Comparison of ENCODE assay signal across 17 cellular contexts in genomic region chrY:12700087-12700486, GRCh38. TPM values are rescaled to one million over a fixed set of nuclear protein-coding genes. Genes with fewer than 3 reads are reported as not detected.
DNase-seq lines count a peak whose midpoint lies in the region; FAIRE-seq and TF ChIP-seq lines count a peak whose summit lies in the region.
"Had no signal": no experiment of that assay in that cellular context is flagged by ENCODE, and none has a peak within 500 bp of the region (broad histone marks: within the 10 kb centered on the region; RNA-seq: fewer than 3 reads in every experiment).

No MANE protein-coding gene starts in this region.

- no peak for TF ChIP-seq CTCF in OCI-LY3 (IDR thresholded peaks at IDR 0.05; ENCODE audit: low read depth, low read length)
- TF ChIP-seq CTCF in endothelial cell (IDR thresholded peaks at IDR 0.05; ENCODE audit: unreplicated experiment): no peak

- H3K27ac Mint-ChIP-seq in endothelial cell (ENCODE audit: unreplicated experiment): peak overlapping the region; percentile 67
- H3K27ac Mint-ChIP-seq: CD4-positive, alpha-beta memory T cell; H9 had no signal

- H3K9me3 Mint-ChIP-seq in endothelial cell (ENCODE audit: unreplicated experiment): no peaks in the 10 kb centered on the region
- H3K9me3 Mint-ChIP-seq: H9 had no signal

- H3K4ac ChIP-seq in mesendoderm (ENCODE audit: low read depth, low read length): no peak overlapping the region

- H3K27me3 ChIP-seq in HUES64 (ENCODE audit: insufficient read depth, low read length) (no peaks in the 10 kb centered on the region), OCI-LY3 (ENCODE audit: low read depth, low read length) (no peaks in the 10 kb centered on the region), mesendoderm (ENCODE audit: insufficient read depth, low read length, poor library complexity) (no peaks in the 10 kb centered on the region)

- H3K4me2 ChIP-seq in OCI-LY3 (ENCODE audit: low read length): peak overlapping the region; percentile 64
- no peak overlapping the region for H3K4me2 ChIP-seq in mesendoderm (ENCODE audit: low read length)

- H3K9ac ChIP-seq in HUES64 (ENCODE audit: low read depth, low read length) (no peak overlapping the region), OCI-LY3 (ENCODE audit: low read length) (peak overlapping the region; percentile 23; the same call in 1 of the 2 replicates), mesendoderm (ENCODE audit: low read length) (no peak overlapping the region)

- WGBS in HUES64: 38% methylated on average over 1 of the region's 2 CpGs
- WGBS in mesendoderm (ENCODE audit: extremely low coverage, insufficient coverage, low lambda C conversion rate): no CpG with 5 or more reads among the region's 2 CpGs

- H3K27me3 Mint-ChIP-seq in endothelial cell (ENCODE audit: unreplicated experiment): no peaks in the 10 kb centered on the region
- H3K27me3 Mint-ChIP-seq: CD4-positive, alpha-beta memory T cell had no signal

- no peak overlapping the region for H3K4me3 Mint-ChIP-seq in endothelial cell (ENCODE audit: unreplicated experiment)
- H3K4me3 Mint-ChIP-seq: CD4-positive, alpha-beta memory T cell; H9 had no signal

- H4K5ac ChIP-seq in mesendoderm (ENCODE audit: low read length): no peak overlapping the region

- H3K4me3 ChIP-seq in HUES64 (ENCODE audit: low read length) (no peak overlapping the region), OCI-LY3 (ENCODE audit: low read length) (peak overlapping the region; percentile 30; the same call in 1 of the 2 replicates), mesendoderm (ENCODE audit: low read length) (no peak overlapping the region)

- H3K27ac ChIP-seq in HUES64 (ENCODE audit: low read depth, low read length): peak overlapping the region; percentile 94; the same call in 1 of the 2 replicates
- H3K27ac ChIP-seq in OCI-LY3 (ENCODE audit: low read length): peak overlapping the region; percentile 90
- peak overlapping the region; percentile 36 for H3K27ac ChIP-seq in mesendoderm (ENCODE audit: low read depth, low read length)
- H3K27ac ChIP-seq: C4-2B had no signal

- no peak overlapping the region for H3K18ac ChIP-seq in mesendoderm (ENCODE audit: low read length)

- H4K8ac ChIP-seq in mesendoderm (ENCODE audit: low read depth, low read length): no peak overlapping the region

- H3K4me1 ChIP-seq in HUES64 (ENCODE audit: insufficient read depth, low read length): peaks cover 3% of the 10 kb centered on the region
- H3K4me1 ChIP-seq in OCI-LY3 (ENCODE audit: low read length): peaks cover 74% of the 10 kb centered on the region
- no peaks in the 10 kb centered on the region for H3K4me1 ChIP-seq in mesendoderm (ENCODE audit: control insufficient read depth, low read depth, low read length)

- H2AFZ ChIP-seq in OCI-LY3 (ENCODE audit: low read depth, low read length): no peak overlapping the region

- FAIRE-seq in GM12892 (lab: Jason Lieb, UNC): no peak
- FAIRE-seq: A204.1, H1 had no signal

- TF ChIP-seq POLR2A in GM12892 (IDR thresholded peaks at IDR 0.05; ENCODE audit: low read depth, low read length): no peak

- no peak overlapping the region for H2BK15ac ChIP-seq in mesendoderm (replicated peaks; ENCODE audit: low read depth)

- H3K9me3 ChIP-seq in HUES64 (ENCODE audit: insufficient read depth, low read depth, low read length): peaks cover 16% of the 10 kb centered on the region
- no peaks in the 10 kb centered on the region for H3K9me3 ChIP-seq in OCI-LY3 (ENCODE audit: insufficient read depth, low read length)

- H3K79me2 ChIP-seq in OCI-LY3 (ENCODE audit: low read length): no peaks in the 10 kb centered on the region
- H3K79me2 ChIP-seq in mesendoderm (ENCODE audit: control insufficient read depth, insufficient read depth, low read length): no peaks in the 10 kb centered on the region

- H2BK5ac ChIP-seq in mesendoderm (ENCODE audit: low read length): no peak overlapping the region

- no peak overlapping the region for H3K56ac ChIP-seq in mesendoderm (ENCODE audit: low read length)

- H2AK5ac ChIP-seq in mesendoderm (ENCODE audit: low read length): no peak overlapping the region

- H3K4me1 Mint-ChIP-seq in endothelial cell (ENCODE audit: unreplicated experiment): peaks cover 9% of the 10 kb centered on the region
- H3K4me1 Mint-ChIP-seq: H9 had no signal

- no peaks in the 10 kb centered on the region for H3K79me1 ChIP-seq in mesendoderm (ENCODE audit: low read length)

- peaks cover 32% of the 10 kb centered on the region for H3K36me3 Mint-ChIP-seq in endothelial cell (ENCODE audit: low read depth, unreplicated experiment)

- H3K23ac ChIP-seq in mesendoderm (ENCODE audit: low read length): no peak overlapping the region

- no peak overlapping the region for H2BK120ac ChIP-seq in mesendoderm (ENCODE audit: low read depth, low read length)

- no peaks in the 10 kb centered on the region for H4K20me1 ChIP-seq in OCI-LY3 (ENCODE audit: insufficient read depth, low read length)

- H3K36me3 ChIP-seq in HUES64 (ENCODE audit: insufficient read depth, low read length) (peaks cover 37% of the 10 kb centered on the region), OCI-LY3 (replicated peaks; ENCODE audit: low read depth, low read length) (peaks cover 16% of the 10 kb centered on the region), mesendoderm (ENCODE audit: control insufficient read depth, insufficient read depth, low read length) (no peaks in the 10 kb centered on the region)

- DNase-seq in endothelial cell (ENCODE audit: low spot score) (no peak), mesendoderm (no peak), NCI-H510A treated with DMSO at 0.1 percent for 48 hours (lab: John Stamatoyannopoulos, UW) (no peak), GM12892 (ENCODE audit: insufficient read length) (no peak), HK-2 (ENCODE audit: unreplicated experiment) (no peak)
- DNase-seq: AML-193; CD4-positive, alpha-beta memory T cell; DMS153; DMS79; GDM1; H9 had no signal

RNA-seq across cellular contexts. Expression of gene USP9Y, which starts 0.9 kb away (rescaled TPM):
- 15.8 TPM for polyA plus RNA-seq in HUES64 (2013, experiment 1 of 2)
- polyA plus RNA-seq in HUES64 (2013, experiment 2 of 2): 18.4 TPM
- 25.4 TPM for total RNA-seq in endothelial cell (ENCODE audit: unreplicated experiment)
- polyA plus RNA-seq in mesendoderm (2013, experiment 1 of 2): 13.2 TPM
- 14.5 TPM for polyA plus RNA-seq in mesendoderm (2013, experiment 2 of 2)
- 0.15 TPM for polyA plus RNA-seq in GM12892 (2012; ENCODE audit: missing spikeins)
- total RNA-seq: Daoy, H9 had no signal
- polyA plus RNA-seq: CD4-positive, alpha-beta memory T cell had no signal

Comparison
In these comparisons a context has a peak if more than half of its experiments do, and no peak if none do; other contexts are left out.
1. H3K27ac ChIP-seq: peak in every context shown above with its lines; median percentile 94 in HUES64; 90 in OCI-LY3; 36 in mesendoderm.